In genomic region chr1:186191511-186191910, GRCh38 we compare ENCODE assay signal across 21 cellular contexts.
DNase-seq lines count a peak whose midpoint lies in the region; ATAC-seq and TF ChIP-seq lines count a peak whose summit lies in the region.
"Had no signal": no experiment of that assay in that cellular context is flagged by ENCODE, and none has a peak within 500 bp of the region (broad histone marks: within the 10 kb centered on the region; RNA-seq: fewer than 3 reads in every experiment).

No MANE protein-coding gene starts in this region.

- ATAC-seq in left lung (peak; percentile 54), HG02798 (IDR thresholded peaks at IDR 0.05; ENCODE audit: poor library complexity, unreplicated experiment) (no peak)
- ATAC-seq in naive thymus-derived CD8-positive, alpha-beta T cell = no peak

- H3K9me3 ChIP-seq in SK-N-SH (no peaks in the 10 kb centered on the region), left lung (peaks cover 0 to 3% of the 10 kb centered on the region in 2 donors)
- H3K9me3 ChIP-seq: BE2C, Caco-2 had no signal

- H3K27ac Mint-ChIP-seq in HFFc6 (peak overlapping the region; percentile 45), type B pancreatic cell (peak overlapping the region; percentile 51)
- H3K27ac Mint-ChIP-seq in naive thymus-derived CD8-positive, alpha-beta T cell = no peak overlapping the region
- H3K27ac Mint-ChIP-seq: CD14-positive monocyte; CD4-positive, alpha-beta memory T cell; CD8-positive, alpha-beta memory T cell had no signal

- H3K4me2 ChIP-seq in SK-N-SH = no peak overlapping the region; the same call in 1 of the 2 replicates
- H3K4me2 ChIP-seq: BLaER1 had no signal

- H2AFZ ChIP-seq in SK-N-SH (ENCODE audit: low read depth) = no peak overlapping the region

- H3K27me3 ChIP-seq in SK-N-SH (ENCODE audit: insufficient read depth) (no peaks in the 10 kb centered on the region), left lung (no peaks in the 10 kb centered on the region)
- H3K27me3 ChIP-seq: BE2C, BLaER1 had no signal

- H3K27me3 Mint-ChIP-seq in HFFc6 (ENCODE audit: insufficient read depth) = no peaks in the 10 kb centered on the region
- peaks cover 4% of the 10 kb centered on the region for H3K27me3 Mint-ChIP-seq in type B pancreatic cell
- peaks cover 7 to 44% (median 36%) of the 10 kb centered on the region in 5 donors for H3K27me3 Mint-ChIP-seq in naive thymus-derived CD8-positive, alpha-beta T cell

- DNase-seq in HFFc6 (no peak), SK-N-SH (no peak), left lung (no peak), type B pancreatic cell (ENCODE audit: extremely low spot score, unreplicated experiment) (no peak), NCI-H2029 treated with DMSO at 0.1 percent for 48 hours (lab: John Stamatoyannopoulos, UW) (no peak), cerebellar cortex (ENCODE audit: low spot score) (no peak)
- DNase-seq in naive thymus-derived CD8-positive, alpha-beta T cell = no peak
- DNase-seq: 8988T; ACHN; BE2C; C1 segment of cervical spinal cord; Caco-2; Calu3; CD4-positive, alpha-beta memory T cell; CD4-positive, CD25-positive, alpha-beta regulatory T cell; CD8-positive, alpha-beta memory T cell; DMS79 treated with DMSO at 0.1 percent for 48 hours; GF-D8 had no signal

- H3K36me3 Mint-ChIP-seq in HFFc6 (ENCODE audit: low read depth) (peaks cover 10% of the 10 kb centered on the region; the same call in 1 of the 2 replicates), type B pancreatic cell (peaks cover 7% of the 10 kb centered on the region)
- no peaks in the 10 kb centered on the region for H3K36me3 Mint-ChIP-seq in naive thymus-derived CD8-positive, alpha-beta T cell
- H3K36me3 Mint-ChIP-seq: CD14-positive monocyte; CD4-positive, alpha-beta memory T cell; CD8-positive, alpha-beta memory T cell had no signal

- H3K4me1 ChIP-seq in SK-N-SH (ENCODE audit: control insufficient read depth in 1 of 2, insufficient read depth in 2 of 2, low read depth in 1 of 2, low read length in 1 of 2) (peaks cover 15 to 20% of the 10 kb centered on the region in 2 experiments; a peak in 3 of 4 replicates), left lung (no peaks in the 10 kb centered on the region)
- H3K4me1 ChIP-seq: BE2C, BLaER1, Caco-2 had no signal

- no peak for TF ChIP-seq RAD21 in SK-N-SH (IDR thresholded peaks at IDR 0.05; ENCODE audit: low read length)

- H3K79me2 ChIP-seq in SK-N-SH (ENCODE audit: insufficient read depth) = no peaks in the 10 kb centered on the region

- H3K4me3 Mint-ChIP-seq in HFFc6 = peak overlapping the region; percentile 4; the same call in 1 of the 2 replicates
- H3K4me3 Mint-ChIP-seq in type B pancreatic cell = no peak overlapping the region
- H3K4me3 Mint-ChIP-seq in naive thymus-derived CD8-positive, alpha-beta T cell = no peak overlapping the region
- H3K4me3 Mint-ChIP-seq: CD14-positive monocyte; CD4-positive, alpha-beta memory T cell; CD4-positive, CD25-positive, alpha-beta regulatory T cell; CD8-positive, alpha-beta memory T cell had no signal

- H3K36me3 ChIP-seq in SK-N-SH (replicated peaks in 1 of 2; ENCODE audit: control insufficient read depth in 1 of 2, insufficient read depth in 2 of 2, low read length in 1 of 2) (peaks cover 0 to 10% of the 10 kb centered on the region in 2 experiments), left lung (no peaks in the 10 kb centered on the region)
- H3K36me3 ChIP-seq: BE2C, BLaER1 had no signal

- POLR2A ChIA-PET in SK-N-SH (lab: Yijun Ruan, JAX) = interaction anchor here (0.5 kb wide), 1 partner anchor 12 kb away, joined by 3 read pairs; no protein-coding TSS in a partner anchor
- POLR2A ChIA-PET in naive thymus-derived CD8-positive, alpha-beta T cell (lab: Charles Lee) = no interaction called here

- TF ChIP-seq EP300 in SK-N-SH (IDR thresholded peaks at IDR 0.05; ENCODE audit: borderline replicate concordance in 1 of 2, low read depth in 1 of 2, low read length in 1 of 2) = no peak

- TF ChIP-seq CTCF in HFFc6 (IDR thresholded peaks at IDR 0.05) (no peak), SK-N-SH (IDR thresholded peaks at IDR 0.05) (no peak), left lung (IDR thresholded peaks at IDR 0.05) (no peak), type B pancreatic cell (conservative IDR thresholded peaks at IDR 0.05) (no peak)

- H3K27ac ChIP-seq in SK-N-SH (ENCODE audit: low read depth in 2 of 2, low read length in 1 of 2) (peak overlapping the region; percentile 41 to 64; a peak in 3 of 4 replicates), left lung (no peak overlapping the region)
- H3K27ac ChIP-seq: BLaER1 had no signal

- no peak overlapping the region for H3K9ac ChIP-seq in SK-N-SH
- H3K9ac ChIP-seq: BLaER1 had no signal

- H3K4me3 ChIP-seq in SK-N-SH (ENCODE audit: low read depth in 2 of 2, low read length in 1 of 2) (no peak overlapping the region), left lung (no peak overlapping the region)
- H3K4me3 ChIP-seq: BLaER1 had no signal

- intact Hi-C loops in left lung (cut with DNase I) = no loop called here

- WGBS in SK-N-SH (ENCODE audit: low lambda C conversion rate) = 22% methylated on average over 2 of the region's 2 CpGs

- no peaks in the 10 kb centered on the region for H4K20me1 ChIP-seq in SK-N-SH (ENCODE audit: insufficient read depth)
- H4K20me1 ChIP-seq: BLaER1 had no signal

- CTCF ChIA-PET in SK-N-SH (lab: Yijun Ruan, JAX) = no interaction called here

- peaks cover 17% of the 10 kb centered on the region for H3K9me3 Mint-ChIP-seq in HFFc6
- peaks cover 8% of the 10 kb centered on the region for H3K9me3 Mint-ChIP-seq in type B pancreatic cell
- H3K9me3 Mint-ChIP-seq in naive thymus-derived CD8-positive, alpha-beta T cell = peaks cover 0 to 8% (median 0%) of the 10 kb centered on the region in 9 donors
- H3K9me3 Mint-ChIP-seq: CD4-positive, CD25-positive, alpha-beta regulatory T cell had no signal

- no peaks in the 10 kb centered on the region for H3K9me2 ChIP-seq in SK-N-SH

- H3K4me1 Mint-ChIP-seq in HFFc6 (ENCODE audit: low read depth) (peaks cover 87% of the 10 kb centered on the region), type B pancreatic cell (ENCODE audit: unreplicated experiment) (no peaks in the 10 kb centered on the region)
- H3K4me1 Mint-ChIP-seq in naive thymus-derived CD8-positive, alpha-beta T cell = no peaks in the 10 kb centered on the region
- H3K4me1 Mint-ChIP-seq: CD14-positive monocyte; CD4-positive, alpha-beta memory T cell; CD8-positive, alpha-beta memory T cell had no signal

- H3F3A ChIP-seq in SK-N-SH (replicated peaks; ENCODE audit: insufficient read depth) = peaks cover 34% of the 10 kb centered on the region

TF ChIP-seq in SK-N-SH, 30 proteins besides CTCF, POLR2A, EP300 and RAD21:
- no peak for TF ChIP-seq GATA2 (CRISPR knock-in tag; IDR thresholded peaks at IDR 0.05)
- peak; percentile 26; the same call in 1 of the 2 replicates for TF ChIP-seq TCF12 (IDR thresholded peaks at IDR 0.05)
- TF ChIP-seq YY1 (IDR thresholded peaks at IDR 0.05; ENCODE audit: low read depth) = no peak
- TF ChIP-seq, protein P1, sequence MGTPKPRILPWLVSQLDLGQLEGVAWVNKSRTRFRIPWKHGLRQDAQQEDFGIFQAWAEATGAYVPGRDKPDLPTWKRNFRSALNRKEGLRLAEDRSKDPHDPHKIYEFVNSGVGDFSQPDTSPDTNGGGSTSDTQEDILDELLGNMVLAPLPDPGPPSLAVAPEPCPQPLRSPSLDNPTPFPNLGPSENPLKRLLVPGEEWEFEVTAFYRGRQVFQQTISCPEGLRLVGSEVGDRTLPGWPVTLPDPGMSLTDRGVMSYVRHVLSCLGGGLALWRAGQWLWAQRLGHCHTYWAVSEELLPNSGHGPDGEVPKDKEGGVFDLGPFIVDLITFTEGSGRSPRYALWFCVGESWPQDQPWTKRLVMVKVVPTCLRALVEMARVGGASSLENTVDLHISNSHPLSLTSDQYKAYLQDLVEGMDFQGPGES (IDR thresholded peaks at IDR 0.05; ENCODE audit: low read depth, low read length) = no peak
- TF ChIP-seq, protein P2, sequence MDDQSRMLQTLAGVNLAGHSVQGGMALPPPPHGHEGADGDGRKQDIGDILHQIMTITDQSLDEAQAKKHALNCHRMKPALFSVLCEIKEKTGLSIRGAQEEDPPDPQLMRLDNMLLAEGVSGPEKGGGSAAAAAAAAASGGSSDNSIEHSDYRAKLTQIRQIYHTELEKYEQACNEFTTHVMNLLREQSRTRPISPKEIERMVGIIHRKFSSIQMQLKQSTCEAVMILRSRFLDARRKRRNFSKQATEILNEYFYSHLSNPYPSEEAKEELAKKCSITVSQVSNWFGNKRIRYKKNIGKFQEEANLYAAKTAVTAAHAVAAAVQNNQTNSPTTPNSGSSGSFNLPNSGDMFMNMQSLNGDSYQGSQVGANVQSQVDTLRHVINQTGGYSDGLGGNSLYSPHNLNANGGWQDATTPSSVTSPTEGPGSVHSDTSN (IDR thresholded peaks at IDR 0.05) = peak; percentile 18; the same call in 1 of the 2 replicates
- no peak for TF ChIP-seq RCOR1 (IDR thresholded peaks at IDR 0.05; ENCODE audit: low read length)

Comparison
In these comparisons a context has a peak if more than half of its experiments do, and no peak if none do; other contexts are left out.
1. H3K27ac Mint-ChIP-seq: peak in HFFc6 (single experiment) and type B pancreatic cell (single experiment); none in naive thymus-derived CD8-positive, alpha-beta T cell (0 of 10).
2. H3K27ac ChIP-seq: peak in SK-N-SH (2 of 2); none in left lung (0 of 2).